Comparison of ENCODE assay signal across 9 cellular contexts in the genomic region with DNA sequence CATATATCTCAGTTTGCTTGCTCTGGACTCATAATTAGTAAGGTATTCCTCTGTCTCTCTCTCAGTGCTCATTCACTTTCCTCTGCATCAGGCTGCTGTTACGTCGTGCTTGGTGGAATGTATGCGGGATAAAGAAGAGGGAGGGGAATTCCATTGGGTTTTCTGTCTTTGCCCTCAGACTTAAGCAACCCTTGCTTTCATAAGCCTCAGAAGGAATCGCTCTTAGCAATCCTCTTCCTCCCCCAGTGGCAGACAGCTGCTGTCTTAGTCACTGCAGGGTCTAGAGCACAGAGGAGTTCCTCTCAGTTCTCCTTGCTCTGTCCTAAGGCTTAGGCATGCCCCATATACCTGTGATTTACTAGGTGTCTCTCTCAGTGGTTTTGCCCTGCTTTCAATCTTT. TPM values are rescaled to one million over a fixed set of nuclear protein-coding genes. Genes with fewer than 3 reads are reported as not detected.
DNase-seq lines count a peak whose midpoint lies in the region; ATAC-seq and TF ChIP-seq lines count a peak whose summit lies in the region.
"Had no signal": no experiment of that assay in that cellular context is flagged by ENCODE, and none has a peak within 500 bp of the region (broad histone marks: within the 10 kb centered on the region; RNA-seq: fewer than 3 reads in every experiment).

No MANE protein-coding gene starts in this region.

- no peaks in the 10 kb centered on the region for H3K9me3 ChIP-seq in H9 (ENCODE audit: control insufficient read depth, low read depth, low read length)
- no peaks in the 10 kb centered on the region for H3K9me3 ChIP-seq in OCI-LY3 (ENCODE audit: insufficient read depth, low read length)
- peaks cover 13% of the 10 kb centered on the region for H3K9me3 ChIP-seq in mesenchymal stem cell (ENCODE audit: control insufficient read depth, low read length)
- H3K9me3 ChIP-seq in Karpas-422 (ENCODE audit: low read length), result no peaks in the 10 kb centered on the region

- no peak overlapping the region for H3K4me3 Mint-ChIP-seq in H9

- no peak overlapping the region for H4K5ac ChIP-seq in H9 (ENCODE audit: insufficient read length, low read depth, low read length)

- H2BK12ac ChIP-seq in H9 (ENCODE audit: insufficient read length, low read depth, low read length), result no peak overlapping the region
- H2BK12ac ChIP-seq in mesenchymal stem cell (ENCODE audit: low read length in 2 of 2), result no peak overlapping the region

- no peaks in the 10 kb centered on the region; the same call in 1 of the 2 replicates for H3K27me3 Mint-ChIP-seq in H9 (ENCODE audit: low read depth)

- H3K4me2 ChIP-seq in H9 (ENCODE audit: insufficient read depth, insufficient read length, low read length) (no peak overlapping the region), OCI-LY3 (ENCODE audit: low read length) (peak overlapping the region; percentile 62), mesenchymal stem cell (ENCODE audit: low read length, poor library complexity, severe bottlenecking) (no peak overlapping the region), Karpas-422 (ENCODE audit: low read depth, low read length, poor library complexity, severe bottlenecking) (no peak overlapping the region)

- no peak overlapping the region for H2BK20ac ChIP-seq in H9 (ENCODE audit: low read depth, low read length, poor library complexity, severe bottlenecking)

- H4K20me1 ChIP-seq in H9 (ENCODE audit: control insufficient read depth, insufficient read depth, insufficient read length), result no peaks in the 10 kb centered on the region
- H4K20me1 ChIP-seq in OCI-LY3 (ENCODE audit: insufficient read depth, low read length), result no peaks in the 10 kb centered on the region
- no peaks in the 10 kb centered on the region for H4K20me1 ChIP-seq in Karpas-422 (ENCODE audit: insufficient read depth, low read depth, low read length)

- H2BK120ac ChIP-seq in H9 (ENCODE audit: low read depth, low read length, poor library complexity, severe bottlenecking) (no peak overlapping the region), mesenchymal stem cell (ENCODE audit: low read depth, low read length) (no peak overlapping the region)

- no peaks in the 10 kb centered on the region for H3K9me3 Mint-ChIP-seq in H9

- DNase-seq in H9 (peak; percentile 41), mesenchymal stem cell (peak; percentile 90), NCI-H128 (lab: John Stamatoyannopoulos, UW; ENCODE audit: unreplicated experiment) (no peak), Karpas-422 (no peak), NCI-H146 treated with DMSO at 0.1 percent for 48 hours (lab: John Stamatoyannopoulos, UW; ENCODE audit: unreplicated experiment) (no peak)
- DNase-seq in activated CD8-positive, alpha-beta memory T cell treated with anti-CD3 and anti-CD28 coated beads, Interleukin-2, amount 50 U/mL, for 4 hours, result no peak

- H3K4me3 ChIP-seq in OCI-LY3 (ENCODE audit: low read length) (peak overlapping the region; percentile 26; the same call in 1 of the 2 replicates), mesenchymal stem cell (ENCODE audit: insufficient read depth in 1 of 2, low read depth in 1 of 2, low read length in 2 of 2) (no peak overlapping the region), Karpas-422 (ENCODE audit: low read length) (no peak overlapping the region)

- H3K23ac ChIP-seq in H9 (ENCODE audit: insufficient read length, low read depth, low read length), result no peak overlapping the region
- no peak overlapping the region for H3K23ac ChIP-seq in mesenchymal stem cell (ENCODE audit: low read length in 2 of 2)

- no peaks in the 10 kb centered on the region for H3K27me3 ChIP-seq in H9 (ENCODE audit: insufficient read depth, low read length)
- H3K27me3 ChIP-seq in OCI-LY3 (ENCODE audit: low read depth, low read length), result no peaks in the 10 kb centered on the region
- no peaks in the 10 kb centered on the region for H3K27me3 ChIP-seq in mesenchymal stem cell (ENCODE audit: control insufficient read depth in 1 of 2, insufficient read depth in 1 of 2, low read length in 2 of 2)
- no peaks in the 10 kb centered on the region for H3K27me3 ChIP-seq in Karpas-422 (ENCODE audit: low read length)

- H3K18ac ChIP-seq in H9 (ENCODE audit: insufficient read length, low read depth, low read length) (no peak overlapping the region), mesenchymal stem cell (ENCODE audit: low read depth in 1 of 2, low read length in 2 of 2) (no peak overlapping the region)

- H2BK5ac ChIP-seq in H9 (ENCODE audit: insufficient read length, low read length) (no peak overlapping the region), mesenchymal stem cell (ENCODE audit: low read depth, low read length, poor library complexity, severe bottlenecking) (no peak overlapping the region)

- H3K79me2 ChIP-seq in H9 (ENCODE audit: insufficient read depth, low read length), result no peaks in the 10 kb centered on the region
- no peaks in the 10 kb centered on the region for H3K79me2 ChIP-seq in OCI-LY3 (ENCODE audit: low read length)
- H3K79me2 ChIP-seq in Karpas-422 (ENCODE audit: low read length), result no peaks in the 10 kb centered on the region

- H3K36me3 ChIP-seq in OCI-LY3 (replicated peaks; ENCODE audit: low read depth, low read length) (no peaks in the 10 kb centered on the region), mesenchymal stem cell (ENCODE audit: control insufficient read depth in 1 of 2, insufficient read depth in 2 of 2, low read depth in 1 of 2, low read length in 2 of 2) (no peaks in the 10 kb centered on the region), Karpas-422 (ENCODE audit: insufficient read depth, low read length) (no peaks in the 10 kb centered on the region)

- H3K9me2 ChIP-seq in Karpas-422 (replicated peaks; ENCODE audit: insufficient read depth, low read length), result no peaks in the 10 kb centered on the region

- H4K8ac ChIP-seq in H9 (replicated peaks; ENCODE audit: insufficient read length, low read depth, low read length) (no peak overlapping the region), mesenchymal stem cell (ENCODE audit: low read length) (no peak overlapping the region)

- no peaks in the 10 kb centered on the region for H3K4me1 ChIP-seq in H9 (ENCODE audit: insufficient read depth, low read length)
- H3K4me1 ChIP-seq in OCI-LY3 (ENCODE audit: low read length), result peaks cover 14% of the 10 kb centered on the region
- H3K4me1 ChIP-seq in mesenchymal stem cell (ENCODE audit: control insufficient read depth, insufficient read depth, low read depth, low read length), result no peaks in the 10 kb centered on the region
- no peaks in the 10 kb centered on the region for H3K4me1 ChIP-seq in Karpas-422 (ENCODE audit: low read length)

- no peaks in the 10 kb centered on the region for H3K36me3 Mint-ChIP-seq in H9 (ENCODE audit: insufficient read depth in 1 of 3, low read depth in 3 of 3)

- H3K14ac ChIP-seq in H9 (ENCODE audit: insufficient read depth, low read length) (no peak overlapping the region), mesenchymal stem cell (ENCODE audit: low read length in 2 of 2) (no peak overlapping the region)

- H3K79me1 ChIP-seq in H9 (ENCODE audit: insufficient read depth, low read depth, low read length, poor library complexity, severe bottlenecking) (no peaks in the 10 kb centered on the region), mesenchymal stem cell (replicated peaks; ENCODE audit: low read length, poor library complexity, severe bottlenecking) (no peaks in the 10 kb centered on the region)

- H4K91ac ChIP-seq in H9 (ENCODE audit: insufficient read length, low read depth, low read length), result no peak overlapping the region
- H4K91ac ChIP-seq in mesenchymal stem cell (ENCODE audit: low read length), result no peak overlapping the region

- no peak overlapping the region; a peak in 1 of 7 replicates for H3K27ac Mint-ChIP-seq in H9

- H2BK15ac ChIP-seq in H9 (ENCODE audit: low read depth, low read length) (no peak overlapping the region), mesenchymal stem cell (ENCODE audit: low read depth, poor library complexity, severe bottlenecking) (no peak overlapping the region)

- no peaks in the 10 kb centered on the region for H3K23me2 ChIP-seq in H9 (ENCODE audit: insufficient read length, low read depth, low read length, poor library complexity, severe bottlenecking)

- H3K56ac ChIP-seq in H9 (ENCODE audit: insufficient read length, low read depth, low read length), result no peak overlapping the region

- no peak overlapping the region for H3K9ac ChIP-seq in H9 (ENCODE audit: extremely low read depth, insufficient read length, low read length)
- no peak overlapping the region for H3K9ac ChIP-seq in OCI-LY3 (ENCODE audit: low read length)
- H3K9ac ChIP-seq in mesenchymal stem cell (ENCODE audit: low read length), result peak overlapping the region; percentile 56
- no peak overlapping the region for H3K9ac ChIP-seq in Karpas-422 (ENCODE audit: low read length)

- H3K4ac ChIP-seq in H9 (ENCODE audit: low read depth, low read length) (no peak overlapping the region), mesenchymal stem cell (ENCODE audit: low read depth in 1 of 2, low read length in 2 of 2) (no peak overlapping the region)

- no CpG with 5 or more reads among the region's 4 CpGs for WGBS in H9 (ENCODE audit: extremely low coverage, insufficient read length, low lambda C conversion rate)
- 22% methylated on average over 2 of the region's 4 CpGs for WGBS in mesenchymal stem cell

- H2AFZ ChIP-seq in H9 (ENCODE audit: low read length), result peak overlapping the region; percentile 50
- peak overlapping the region; percentile 55; the same call in 1 of the 2 replicates for H2AFZ ChIP-seq in OCI-LY3 (ENCODE audit: low read depth, low read length)
- no peak overlapping the region for H2AFZ ChIP-seq in mesenchymal stem cell (ENCODE audit: low read depth, low read length)
- no peak overlapping the region for H2AFZ ChIP-seq in Karpas-422 (ENCODE audit: low read length)

- H2AK5ac ChIP-seq in H9 (ENCODE audit: insufficient read length, low read length) (no peak overlapping the region), mesenchymal stem cell (ENCODE audit: low read length, severe bottlenecking) (no peak overlapping the region)

- ATAC-seq in GM18508 (IDR thresholded peaks at IDR 0.05; ENCODE audit: insufficient read depth, unreplicated experiment), result peak; percentile 92

- peaks cover 11 to 13% of the 10 kb centered on the region in 2 experiments for H3K4me1 Mint-ChIP-seq in H9

- no peak overlapping the region for H3T11ph ChIP-seq in H9 (ENCODE audit: low read length)

- no peak overlapping the region for H3K27ac ChIP-seq in H9 (ENCODE audit: insufficient read length, low read depth, low read length)
- peak overlapping the region; percentile 6; the same call in 1 of the 2 replicates for H3K27ac ChIP-seq in OCI-LY3 (ENCODE audit: low read length)
- no peak overlapping the region for H3K27ac ChIP-seq in mesenchymal stem cell (ENCODE audit: low read length, poor library complexity, severe bottlenecking)
- no peak overlapping the region for H3K27ac ChIP-seq in Karpas-422 (ENCODE audit: low read length)

- TF ChIP-seq CTCF in H9 (conservative IDR thresholded peaks at IDR 0.05) (peak; percentile 31; the same call in 2 of the 3 replicates), OCI-LY3 (IDR thresholded peaks at IDR 0.05; ENCODE audit: low read depth, low read length) (peak; percentile 29; the same call in 1 of the 2 replicates)

RNA-seq across cellular contexts. Expression of gene NTMT2, which starts 19.1 kb away (rescaled TPM):
- 0.28 TPM in 1 of 2 replicates, not detected in the other for total RNA-seq in H9 (2021)
- not detected for polyA plus RNA-seq in mesenchymal stem cell (2013, experiment 1 of 2)
- polyA plus RNA-seq in mesenchymal stem cell (2013, experiment 2 of 2), result not detected
- not detected in 2 replicates for total RNA-seq in Karpas-422 (2014; rRNA removed; shearing (Covaris generic); ENCODE audit: low replicate concordance)
- total RNA-seq: lung microvascular endothelial cell had no signal

RNA-seq across cellular contexts. Expression of gene KIFAP3, which starts 52.2 kb away (rescaled TPM):
- 3.8 TPM in 2 replicates for total RNA-seq in H9 (2021)
- polyA plus RNA-seq in mesenchymal stem cell (2013, experiment 1 of 2), result 12.9 TPM
- polyA plus RNA-seq in mesenchymal stem cell (2013, experiment 2 of 2), result 13.0 TPM
- 4.4 and 8.1 TPM in 2 replicates for total RNA-seq in Karpas-422 (2014; rRNA removed; shearing (Covaris generic); ENCODE audit: low replicate concordance)

Comparison
In these comparisons a context has a peak if more than half of its experiments do, and no peak if none do; other contexts are left out.
1. DNase-seq: peak in H9 (single experiment) and mesenchymal stem cell (single experiment); none in NCI-H128 (single experiment), activated CD8-positive, alpha-beta memory T cell treated with anti-CD3 and anti-CD28 coated beads, Interleukin-2, amount 50 U/mL, for 4 hours (single experiment), Karpas-422 (single experiment) and NCI-H146 treated with DMSO at 0.1 percent for 48 hours (single experiment).
2. H2AFZ ChIP-seq: peak in H9 (single experiment) and OCI-LY3 (single experiment); none in mesenchymal stem cell (single experiment) and Karpas-422 (single experiment).